Comparison of ENCODE assay signal across 19 cellular contexts in genomic region chr12:47591387-47591786, GRCh38.
DNase-seq lines count a peak whose midpoint lies in the region; ATAC-seq and TF ChIP-seq lines count a peak whose summit lies in the region.
"Had no signal": no experiment of that assay in that cellular context is flagged by ENCODE, and none has a peak within 500 bp of the region (broad histone marks: within the 10 kb centered on the region; RNA-seq: fewer than 3 reads in every experiment).

No MANE protein-coding gene starts in this region.

- H3K9me3 Mint-ChIP-seq in WTC11, result peaks cover 9% of the 10 kb centered on the region; the same call in 1 of the 2 replicates

- no peak overlapping the region for H3K4me2 ChIP-seq in neuronal stem cell (ENCODE audit: insufficient read depth, low read length, poor library complexity, severe bottlenecking)

- no peak overlapping the region for H2BK15ac ChIP-seq in neuronal stem cell (ENCODE audit: low read length)

- no peak overlapping the region for H2AK5ac ChIP-seq in neuronal stem cell (ENCODE audit: low read depth, low read length)

- no peaks in the 10 kb centered on the region; the same call in 1 of the 2 replicates for H3K27me3 Mint-ChIP-seq in WTC11 (ENCODE audit: low read depth)
- H3K27me3 Mint-ChIP-seq: stimulated activated naive B cell treated with anti-CD40 and anti-IgM and Interleukin-4, amounts not matched to agents 10 μg/mL and 1 μg/mL and 100 μg/mL, for 72 hours; T-helper 17 cell had no signal

- H4K91ac ChIP-seq in neuronal stem cell (ENCODE audit: low read depth, low read length, poor library complexity), result no peak overlapping the region

- H3K14ac ChIP-seq in neuronal stem cell (ENCODE audit: low read length), result no peak overlapping the region

- H2BK120ac ChIP-seq in neuronal stem cell (ENCODE audit: low read depth, low read length), result no peak overlapping the region

- no peak overlapping the region for H3K23ac ChIP-seq in neuronal stem cell (ENCODE audit: low read depth, low read length, poor library complexity)

- H3K36me3 ChIP-seq in neuronal stem cell (replicated peaks in 1 of 2; ENCODE audit: control insufficient read depth in 2 of 2, insufficient read depth in 2 of 2, low read length in 2 of 2), result no peaks in the 10 kb centered on the region
- H3K36me3 ChIP-seq: pancreas had no signal

- H3K4ac ChIP-seq in neuronal stem cell (ENCODE audit: low read length), result no peak overlapping the region

- peaks cover 0 to 3% (median 0%) of the 10 kb centered on the region in 3 experiments for H3K27me3 ChIP-seq in neuronal stem cell (ENCODE audit: control insufficient read depth in 3 of 3, insufficient read depth in 3 of 3, low read depth in 1 of 3, low read length in 3 of 3)
- H3K27me3 ChIP-seq: pancreas had no signal

- H3K4me3 ChIP-seq in foreskin fibroblast (ENCODE audit: low read depth in 1 of 2, low read length in 2 of 2) (no peak overlapping the region), neuronal stem cell (ENCODE audit: low read length in 2 of 2) (no peak overlapping the region)
- H3K4me3 ChIP-seq: pancreas had no signal

- no peak overlapping the region for H4K8ac ChIP-seq in neuronal stem cell (ENCODE audit: low read depth, low read length)

- no peak overlapping the region for H2BK12ac ChIP-seq in neuronal stem cell (ENCODE audit: low read length)

- no peaks in the 10 kb centered on the region for H3K9me3 ChIP-seq in neuronal stem cell (replicated peaks in 1 of 2; ENCODE audit: control insufficient read depth in 2 of 2, insufficient read depth in 1 of 2, low read depth in 1 of 2, low read length in 2 of 2)
- H3K9me3 ChIP-seq: pancreas had no signal

- DNase-seq in AG08395 (ENCODE audit: low spot score), result peak; percentile 48
- no peak for DNase-seq in WTC11 (ENCODE audit: low spot score)
- DNase-seq in foreskin fibroblast, result peak; percentile 6 to 46
- no peak for DNase-seq in neuronal stem cell (ENCODE audit: low spot score)
- no peak for DNase-seq in NCI-H510A treated with DMSO at 0.1 percent for 48 hours (lab: John Stamatoyannopoulos, UW)
- DNase-seq in NCI-H1436 (lab: John Stamatoyannopoulos, UW), result no peak
- DNase-seq: activated CD4-positive, CD25-positive, alpha-beta regulatory T cell; EL; glutamatergic neuron; midbrain; NCI-H226; pancreas; SHP77; stimulated activated CD4-positive, alpha-beta T cell treated with anti-CD3 and anti-CD28 coated beads, Interleukin-12 subunit alpha, Interleukin-12 subunit beta, amount 100 ng/mL, for 4 hours; stimulated activated naive B cell treated with anti-CD40 and anti-IgM and Interleukin-4, amounts not matched to agents 10 μg/mL and 1 μg/mL and 100 μg/mL, for 72 hours; T-helper 17 cell had no signal

- TF ChIP-seq CTCF in WTC11 (IDR thresholded peaks at IDR 0.05), result no peak
- TF ChIP-seq CTCF in foreskin fibroblast (IDR thresholded peaks at IDR 0.05; ENCODE audit: low read depth, low read length), result no peak

- CTCF ChIA-PET in WTC11 (lab: Charles Lee), result interaction anchor here (2.2 kb wide), 1 partner anchor 46 kb away, joined by 16 read pairs; no protein-coding TSS in a partner anchor

- no peak overlapping the region for H2BK5ac ChIP-seq in neuronal stem cell (ENCODE audit: low read length)

- POLR2A ChIA-PET in WTC11 (lab: Charles Lee), result interaction anchor here (0.9 kb wide), 1 partner anchor 9 kb away, joined by 3 read pairs; no protein-coding TSS in a partner anchor

- peaks cover 3 to 9% of the 10 kb centered on the region in 2 donors for H3K4me1 ChIP-seq in neuronal stem cell (ENCODE audit: control insufficient read depth in 2 of 2, insufficient read depth in 1 of 2, low read depth in 1 of 2, low read length in 2 of 2)
- H3K4me1 ChIP-seq: pancreas had no signal

- 0 out of 2 replicates have a peak, but pooled peaks have one; percentile 32 for ATAC-seq in WTC11
- ATAC-seq in HG03354 (IDR thresholded peaks at IDR 0.05; ENCODE audit: poor library complexity, severe bottlenecking, unreplicated experiment), result no peak
- ATAC-seq in GM19324 (IDR thresholded peaks at IDR 0.05; ENCODE audit: low FRiP score, unreplicated experiment), result no peak
- ATAC-seq: stimulated activated naive B cell treated with anti-CD40 and anti-IgM and Interleukin-4, amounts not matched to agents 10 μg/mL and 1 μg/mL and 100 μg/mL, for 72 hours; T-helper 17 cell had no signal

- no peak overlapping the region for H3K27ac Mint-ChIP-seq in WTC11
- H3K27ac Mint-ChIP-seq: stimulated activated naive B cell treated with anti-CD40 and anti-IgM and Interleukin-4, amounts not matched to agents 10 μg/mL and 1 μg/mL and 100 μg/mL, for 72 hours; T-helper 17 cell had no signal

- peaks cover 13% of the 10 kb centered on the region for H3K4me1 Mint-ChIP-seq in WTC11
- H3K4me1 Mint-ChIP-seq: central memory CD8-positive, alpha-beta T cell had no signal

- H3K27ac ChIP-seq in neuronal stem cell (replicated peaks; ENCODE audit: low read length), result no peak overlapping the region
- H3K27ac ChIP-seq: pancreas had no signal

- H3K36me3 Mint-ChIP-seq in WTC11, result no peaks in the 10 kb centered on the region

- H3K9ac ChIP-seq in neuronal stem cell (ENCODE audit: low read depth, low read length, poor library complexity), result no peak overlapping the region

- H2AFZ ChIP-seq in neuronal stem cell (ENCODE audit: low read length), result peak overlapping the region; percentile 25

- H3K4me3 Mint-ChIP-seq in WTC11, result no peak overlapping the region
- H3K4me3 Mint-ChIP-seq: central memory CD8-positive, alpha-beta T cell; stimulated activated naive B cell treated with anti-CD40 and anti-IgM and Interleukin-4, amounts not matched to agents 10 μg/mL and 1 μg/mL and 100 μg/mL, for 72 hours; T-helper 17 cell had no signal

- no peak overlapping the region for H3K18ac ChIP-seq in neuronal stem cell (ENCODE audit: low read length)

- H3K79me1 ChIP-seq in neuronal stem cell (ENCODE audit: low read depth, low read length), result no peaks in the 10 kb centered on the region

- WGBS in neuronal stem cell (ENCODE audit: extremely low coverage in 2 of 2, insufficient read length in 2 of 2, insufficient replicate concordance in 1 of 2), 2 donors, result no CpG with 5 or more reads among the region's 3 CpGs

TF ChIP-seq in WTC11, 78 proteins besides CTCF, POLR2A, EP300 and RAD21:
- TF ChIP-seq NFE2L1 (CRISPR knock-in tag; IDR thresholded peaks at IDR 0.05), result no peak
- TF ChIP-seq FOXK1 (CRISPR knock-in tag; IDR thresholded peaks at IDR 0.05), result no peak

Comparison
In these comparisons a context has a peak if more than half of its experiments do, and no peak if none do; other contexts are left out.
1. DNase-seq: peak in AG08395 (single experiment) and foreskin fibroblast (2 of 2); none in WTC11 (single experiment), neuronal stem cell (single experiment), NCI-H510A treated with DMSO at 0.1 percent for 48 hours (single experiment) and NCI-H1436 (single experiment).